In genomic region chr20:38907918-38908677, GRCh38 we compare ENCODE assay signal across 13 cellular contexts. TPM values are rescaled to one million over a fixed set of nuclear protein-coding genes. Genes with fewer than 3 reads are reported as not detected.
DNase-seq lines count a peak whose midpoint lies in the region; ATAC-seq and TF ChIP-seq lines count a peak whose summit lies in the region.
"Had no signal": no experiment of that assay in that cellular context is flagged by ENCODE, and none has a peak within 500 bp of the region (broad histone marks: within the 10 kb centered on the region; RNA-seq: fewer than 3 reads in every experiment).

No MANE protein-coding gene starts in this region.

- H3K27ac Mint-ChIP-seq in activated T-cell treated with anti-CD3 and anti-CD28 coated beads, Interleukin-2, amount 50 U/mL, for 24 hours = peak overlapping the region; percentile 23
- peak overlapping the region; percentile 52 for H3K27ac Mint-ChIP-seq in activated naive CD8-positive, alpha-beta T cell treated with anti-CD3 and anti-CD28 coated beads, Interleukin-2, amount 50 U/mL, for 24 hours
- H3K27ac Mint-ChIP-seq in natural killer cell = peak overlapping the region; percentile 24 to 44
- no peak overlapping the region for H3K27ac Mint-ChIP-seq in T-cell

- intact Hi-C loops in natural killer cell (cut with micrococcal nuclease) = no loop called here

- POLR2A ChIA-PET in T-cell (lab: Charles Lee) = interaction anchor here in 1 of 2 donors (0.6 kb wide), 1 partner anchor 14 kb away, joined by 3 read pairs; no protein-coding TSS in a partner anchor

- H3K4me3 Mint-ChIP-seq in activated T-cell treated with anti-CD3 and anti-CD28 coated beads, Interleukin-2, amount 50 U/mL, for 24 hours = no peak overlapping the region
- H3K4me3 Mint-ChIP-seq in activated naive CD8-positive, alpha-beta T cell treated with anti-CD3 and anti-CD28 coated beads, Interleukin-2, amount 50 U/mL, for 24 hours = no peak overlapping the region
- H3K4me3 Mint-ChIP-seq in natural killer cell = no peak overlapping the region
- H3K4me3 Mint-ChIP-seq in T-cell = no peak overlapping the region

- no peak for ATAC-seq in activated naive CD8-positive, alpha-beta T cell treated with anti-CD3 and anti-CD28 coated beads, Interleukin-2, amount 50 U/mL, for 24 hours
- ATAC-seq in natural killer cell = no peak
- ATAC-seq in T-cell (replicated peaks in 1 of 4) = no peak

- H3K4me1 Mint-ChIP-seq in activated T-cell treated with anti-CD3 and anti-CD28 coated beads, Interleukin-2, amount 50 U/mL, for 24 hours (ENCODE audit: low read depth) = peaks cover 5% of the 10 kb centered on the region
- no peaks in the 10 kb centered on the region for H3K4me1 Mint-ChIP-seq in activated naive CD8-positive, alpha-beta T cell treated with anti-CD3 and anti-CD28 coated beads, Interleukin-2, amount 50 U/mL, for 24 hours
- H3K4me1 Mint-ChIP-seq in natural killer cell = peaks cover 0 to 21% of the 10 kb centered on the region in 2 donors
- peaks cover 0 to 3% (median 0%) of the 10 kb centered on the region in 3 donors for H3K4me1 Mint-ChIP-seq in T-cell

- no peak for TF ChIP-seq CTCF in natural killer cell (IDR thresholded peaks at IDR 0.05)

- DNase-seq in activated T-cell treated with anti-CD3 and anti-CD28 coated beads, Interleukin-2, amount 50 U/mL, for 24 hours = no peak
- no peak for DNase-seq in activated T-cell treated with anti-CD3 and anti-CD28 coated beads, Interleukin-2, amount 50 U/mL, for 48 hours
- DNase-seq in activated naive CD8-positive, alpha-beta T cell treated with anti-CD3 and anti-CD28 coated beads, Interleukin-2, amount 50 U/mL, for 24 hours = no peak
- no peak for DNase-seq in natural killer cell
- no peak for DNase-seq in activated CD8-positive, alpha-beta memory T cell treated with anti-CD3 and anti-CD28 coated beads, Interleukin-2, amount 50 U/mL, for 48 hours
- DNase-seq in germinal center (ENCODE audit: low spot score) = no peak
- no peak for DNase-seq in NCI-H2029 treated with DMSO at 0.1 percent for 48 hours (lab: John Stamatoyannopoulos, UW)
- DNase-seq in T-cell = no peak
- DNase-seq: DMS79 treated with DMSO at 0.1 percent for 48 hours, NCI-H187 treated with DMSO at 0.1 percent for 48 hours, NCI-H2171, NCI-H446, NCI-H69 had no signal

- H3K9me3 Mint-ChIP-seq in activated T-cell treated with anti-CD3 and anti-CD28 coated beads, Interleukin-2, amount 50 U/mL, for 24 hours = no peaks in the 10 kb centered on the region
- peaks cover 5% of the 10 kb centered on the region for H3K9me3 Mint-ChIP-seq in activated naive CD8-positive, alpha-beta T cell treated with anti-CD3 and anti-CD28 coated beads, Interleukin-2, amount 50 U/mL, for 24 hours
- H3K9me3 Mint-ChIP-seq in natural killer cell (peaks cover 0 to 3% of the 10 kb centered on the region in 2 donors), T-cell (peaks cover 0 to 4% (median 0%) of the 10 kb centered on the region in 3 donors)

- CTCF ChIA-PET in T-cell (lab: Charles Lee) = interaction anchor here in 1 of 2 donors (0.6 kb wide), 1 partner anchor 21 kb away, joined by 3 read pairs; no protein-coding TSS in a partner anchor

- peaks cover 93% of the 10 kb centered on the region for H3K36me3 Mint-ChIP-seq in activated T-cell treated with anti-CD3 and anti-CD28 coated beads, Interleukin-2, amount 50 U/mL, for 24 hours (ENCODE audit: low read depth)
- H3K36me3 Mint-ChIP-seq in activated naive CD8-positive, alpha-beta T cell treated with anti-CD3 and anti-CD28 coated beads, Interleukin-2, amount 50 U/mL, for 24 hours (ENCODE audit: low read depth) = peaks cover 58% of the 10 kb centered on the region
- H3K36me3 Mint-ChIP-seq in natural killer cell (peaks cover 25% of the 10 kb centered on the region), T-cell (peaks cover 62% of the 10 kb centered on the region)

- no peaks in the 10 kb centered on the region for H3K27me3 Mint-ChIP-seq in activated T-cell treated with anti-CD3 and anti-CD28 coated beads, Interleukin-2, amount 50 U/mL, for 24 hours
- no peaks in the 10 kb centered on the region for H3K27me3 Mint-ChIP-seq in activated naive CD8-positive, alpha-beta T cell treated with anti-CD3 and anti-CD28 coated beads, Interleukin-2, amount 50 U/mL, for 24 hours
- H3K27me3 Mint-ChIP-seq in natural killer cell (ENCODE audit: low read depth in 2 of 2) (no peaks in the 10 kb centered on the region), T-cell (no peaks in the 10 kb centered on the region)

RNA-seq across cellular contexts. Expression of gene FAM83D, which starts 18.1 kb away (rescaled TPM):
- total RNA-seq in natural killer cell (1 to 10 TPM; 1.1 to 2.7 (median 2.1) TPM), T-cell (1 to 10 TPM; 1.3 to 4.0 (median 2.4) TPM)

RNA-seq across cellular contexts. Expression of gene DHX35, which starts 54.0 kb away (rescaled TPM):
- total RNA-seq in natural killer cell (10 to 100 TPM in 2 of 3 donors, 1 to 10 TPM in 1; 8.8 to 11.4 (median 10.2) TPM), T-cell (10 to 100 TPM in 3 of 5 donors, 1 to 10 TPM in 2; 8.6 to 11.5 (median 11.2) TPM)

Comparison
In these comparisons a context has a peak if more than half of its experiments do, and no peak if none do; other contexts are left out.
1. H3K27ac Mint-ChIP-seq: peak in activated T-cell treated with anti-CD3 and anti-CD28 coated beads, Interleukin-2, amount 50 U/mL, for 24 hours (single experiment), activated naive CD8-positive, alpha-beta T cell treated with anti-CD3 and anti-CD28 coated beads, Interleukin-2, amount 50 U/mL, for 24 hours (single experiment) and natural killer cell (2 of 2); none in T-cell (0 of 2).